2 cellular contexts compared by ENCODE assay signal in the genomic region with DNA sequence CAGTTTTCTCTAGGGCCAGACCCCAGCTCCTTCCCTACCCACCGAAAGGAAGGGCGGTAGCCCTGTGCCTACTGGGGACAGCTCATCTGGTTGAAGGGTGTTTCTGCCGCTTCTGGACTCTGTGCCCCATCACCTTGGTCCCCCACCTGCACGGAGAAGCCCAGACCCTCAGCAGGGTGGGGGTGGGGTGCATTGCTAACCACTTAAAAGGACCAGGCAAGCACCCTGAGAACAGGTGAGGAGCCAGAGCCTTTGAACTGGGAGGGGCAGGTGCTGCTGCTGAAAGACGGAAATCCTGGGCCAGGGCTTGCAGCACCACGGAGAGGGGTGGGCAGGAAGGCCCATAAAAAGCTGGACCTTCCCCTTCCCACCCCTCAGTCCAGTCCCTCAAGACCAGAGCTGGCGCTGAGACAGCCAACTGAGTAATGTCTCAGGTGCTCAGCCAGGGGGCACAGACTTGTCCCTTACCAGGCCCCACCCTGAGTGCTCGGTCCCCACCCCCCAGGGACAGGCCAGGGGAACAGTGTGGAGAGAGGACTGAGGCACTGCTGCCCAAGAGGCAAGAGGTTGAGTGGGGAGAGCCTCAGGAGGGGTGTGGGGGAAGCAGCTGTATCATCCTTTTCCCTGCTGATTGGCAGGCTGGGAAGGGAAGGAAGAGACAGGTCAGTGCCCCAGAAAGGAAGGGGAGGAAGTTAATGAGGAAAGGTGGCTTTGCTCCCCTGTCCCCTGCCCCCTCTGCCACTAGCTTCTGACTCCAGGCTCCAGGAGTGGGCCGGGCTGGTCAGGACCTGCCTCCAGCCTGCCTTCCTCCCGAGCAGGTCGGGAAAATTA.
TF ChIP-seq lines count a peak whose summit lies in the region.

No MANE protein-coding gene starts in this region.

TF ChIP-seq in GM23338, 12 proteins besides CTCF, POLR2A, EP300 and RAD21:
- TF ChIP-seq, protein P1, sequence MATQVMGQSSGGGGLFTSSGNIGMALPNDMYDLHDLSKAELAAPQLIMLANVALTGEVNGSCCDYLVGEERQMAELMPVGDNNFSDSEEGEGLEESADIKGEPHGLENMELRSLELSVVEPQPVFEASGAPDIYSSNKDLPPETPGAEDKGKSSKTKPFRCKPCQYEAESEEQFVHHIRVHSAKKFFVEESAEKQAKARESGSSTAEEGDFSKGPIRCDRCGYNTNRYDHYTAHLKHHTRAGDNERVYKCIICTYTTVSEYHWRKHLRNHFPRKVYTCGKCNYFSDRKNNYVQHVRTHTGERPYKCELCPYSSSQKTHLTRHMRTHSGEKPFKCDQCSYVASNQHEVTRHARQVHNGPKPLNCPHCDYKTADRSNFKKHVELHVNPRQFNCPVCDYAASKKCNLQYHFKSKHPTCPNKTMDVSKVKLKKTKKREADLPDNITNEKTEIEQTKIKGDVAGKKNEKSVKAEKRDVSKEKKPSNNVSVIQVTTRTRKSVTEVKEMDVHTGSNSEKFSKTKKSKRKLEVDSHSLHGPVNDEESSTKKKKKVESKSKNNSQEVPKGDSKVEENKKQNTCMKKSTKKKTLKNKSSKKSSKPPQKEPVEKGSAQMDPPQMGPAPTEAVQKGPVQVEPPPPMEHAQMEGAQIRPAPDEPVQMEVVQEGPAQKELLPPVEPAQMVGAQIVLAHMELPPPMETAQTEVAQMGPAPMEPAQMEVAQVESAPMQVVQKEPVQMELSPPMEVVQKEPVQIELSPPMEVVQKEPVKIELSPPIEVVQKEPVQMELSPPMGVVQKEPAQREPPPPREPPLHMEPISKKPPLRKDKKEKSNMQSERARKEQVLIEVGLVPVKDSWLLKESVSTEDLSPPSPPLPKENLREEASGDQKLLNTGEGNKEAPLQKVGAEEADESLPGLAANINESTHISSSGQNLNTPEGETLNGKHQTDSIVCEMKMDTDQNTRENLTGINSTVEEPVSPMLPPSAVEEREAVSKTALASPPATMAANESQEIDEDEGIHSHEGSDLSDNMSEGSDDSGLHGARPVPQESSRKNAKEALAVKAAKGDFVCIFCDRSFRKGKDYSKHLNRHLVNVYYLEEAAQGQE (IDR thresholded peaks at IDR 0.05; ENCODE audit: unreplicated experiment) = peak; percentile 41
- no peak for TF ChIP-seq JUNB (IDR thresholded peaks at IDR 0.05; ENCODE audit: unreplicated experiment)

TF ChIP-seq in SK-N-SH, 30 proteins besides CTCF, POLR2A, EP300 and RAD21:
- no peak for TF ChIP-seq TEAD4 (IDR thresholded peaks at IDR 0.05; ENCODE audit: borderline replicate concordance, insufficient read depth)
TF ChIP-seq in SK-N-SH: peak in this region for 0.
